ENCODE assay signal across 8 cellular contexts in the genomic region with DNA sequence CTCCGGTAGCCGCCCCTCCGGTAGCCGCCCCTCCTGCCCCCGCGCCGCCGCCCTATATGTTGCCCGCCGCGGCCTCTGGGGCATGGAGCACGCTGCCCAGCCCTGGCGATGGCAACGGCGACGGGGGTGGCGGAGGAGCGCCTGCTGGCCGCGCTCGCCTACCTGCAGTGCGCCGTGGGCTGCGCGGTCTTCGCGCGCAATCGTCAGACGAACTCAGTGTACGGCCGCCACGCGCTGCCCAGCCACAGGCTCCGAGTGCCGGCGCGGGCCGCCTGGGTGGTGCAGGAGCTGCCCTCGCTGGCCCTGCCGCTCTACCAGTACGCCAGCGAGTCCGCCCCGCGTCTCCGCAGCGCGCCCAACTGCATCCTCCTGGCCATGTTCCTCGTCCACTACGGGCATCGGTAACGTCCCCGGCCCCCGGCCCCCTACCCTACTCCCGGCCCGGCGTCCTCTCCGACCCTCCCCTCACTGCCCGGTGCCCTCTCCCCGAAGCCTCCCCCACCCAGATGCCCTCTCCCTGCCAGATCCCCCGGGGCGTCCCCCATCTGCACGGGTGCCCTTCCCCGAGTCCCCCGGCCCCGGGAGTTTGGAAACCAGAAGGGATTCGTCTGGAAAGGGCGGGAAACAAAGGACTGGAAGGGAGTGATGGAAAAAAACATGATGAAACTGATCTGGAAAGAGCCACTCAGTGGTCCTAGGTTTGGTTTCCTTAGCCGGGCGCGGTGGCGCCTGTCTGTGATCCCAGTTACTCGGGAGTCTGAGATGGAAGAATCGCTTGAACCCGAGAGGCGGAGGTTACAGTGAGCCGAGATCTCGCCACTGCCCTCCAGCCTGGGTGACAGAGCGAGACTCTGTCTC. TPM values are rescaled to one million over a fixed set of nuclear protein-coding genes. Genes with fewer than 3 reads are reported as not detected.
DNase-seq lines count a peak whose midpoint lies in the region; ATAC-seq and TF ChIP-seq lines count a peak whose summit lies in the region.

No MANE protein-coding gene starts in this region.

- TF ChIP-seq CTCF in VCaP (conservative IDR thresholded peaks at IDR 0.05) (0 out of 2 replicates have a peak, but pooled peaks have one; percentile 14), fibroblast of mammary gland (conservative IDR thresholded peaks at IDR 0.05; ENCODE audit: control insufficient read depth, insufficient read depth, low read depth, low read length) (no peak)

- POLR2A ChIA-PET in activated CD4-positive, alpha-beta T cell treated with anti-CD3 and anti-CD28 coated beads for 36 hours (lab: Charles Lee) = interaction anchor here (0.7 to 1.1 kb wide), 3 partner anchors 79 to 255 kb away, joined by 3 to 5 read pairs (median 3); a partner anchor contains a TSS
- POLR2A ChIA-PET in naive thymus-derived CD8-positive, alpha-beta T cell (lab: Charles Lee) = interaction anchor here (0.6 to 3.0 kb wide), 8 partner anchors 11 to 1236 kb away, joined by 3 to 18 read pairs (median 6); a partner anchor contains a TSS

- peak overlapping the region; percentile 99 for H3K4me3 Mint-ChIP-seq in activated CD4-positive, alpha-beta T cell treated with anti-CD3 and anti-CD28 coated beads for 36 hours
- H3K4me3 Mint-ChIP-seq in naive thymus-derived CD8-positive, alpha-beta T cell = peak overlapping the region; percentile 90 to 98 (median 94)

- ATAC-seq in activated CD4-positive, alpha-beta T cell treated with anti-CD3 and anti-CD28 coated beads for 36 hours = peak; percentile 54
- peak; percentile 46 for ATAC-seq in GM21737 (IDR thresholded peaks at IDR 0.05; ENCODE audit: unreplicated experiment)
- peak; percentile 61 to 72 for ATAC-seq in naive thymus-derived CD8-positive, alpha-beta T cell

- intact Hi-C loops in activated CD4-positive, alpha-beta T cell treated with anti-CD3 and anti-CD28 coated beads for 36 hours (cut with DNase I, micrococcal nuclease) = loop anchor here (1.0 to 5.0 kb wide), 10 partner anchors 80 to 1236 kb away; a partner anchor contains a TSS

- peak overlapping the region; percentile 99 for H3K27ac ChIP-seq in VCaP

- CTCF ChIA-PET in activated CD4-positive, alpha-beta T cell treated with anti-CD3 and anti-CD28 coated beads for 36 hours (lab: Charles Lee) = no interaction called here

- H3K27ac Mint-ChIP-seq in activated CD4-positive, alpha-beta T cell treated with anti-CD3 and anti-CD28 coated beads for 36 hours = peak overlapping the region; percentile 63
- H3K27ac Mint-ChIP-seq in naive thymus-derived CD8-positive, alpha-beta T cell = peak overlapping the region in 9 of 10 donors; percentile 53 to 99 (median 88)

- H3K27me3 Mint-ChIP-seq in activated CD4-positive, alpha-beta T cell treated with anti-CD3 and anti-CD28 coated beads for 36 hours = no peaks in the 10 kb centered on the region
- H3K27me3 Mint-ChIP-seq in naive thymus-derived CD8-positive, alpha-beta T cell = peaks cover 0 to 6% (median 0%) of the 10 kb centered on the region in 5 donors

- H3K4me3 ChIP-seq in fibroblast of mammary gland (ENCODE audit: control insufficient read depth, low read depth, low read length) = peak overlapping the region; percentile 94

- H3K4me1 Mint-ChIP-seq in activated CD4-positive, alpha-beta T cell treated with anti-CD3 and anti-CD28 coated beads for 36 hours = peaks cover 34% of the 10 kb centered on the region
- peaks cover 20 to 57% (median 47%) of the 10 kb centered on the region in 4 donors for H3K4me1 Mint-ChIP-seq in naive thymus-derived CD8-positive, alpha-beta T cell

- H3K36me3 Mint-ChIP-seq in activated CD4-positive, alpha-beta T cell treated with anti-CD3 and anti-CD28 coated beads for 36 hours (ENCODE audit: low read depth) = peaks cover 36% of the 10 kb centered on the region
- peaks cover 0 to 28% (median 6%) of the 10 kb centered on the region in 3 donors for H3K36me3 Mint-ChIP-seq in naive thymus-derived CD8-positive, alpha-beta T cell

- no peaks in the 10 kb centered on the region for H3K9me3 Mint-ChIP-seq in activated CD4-positive, alpha-beta T cell treated with anti-CD3 and anti-CD28 coated beads for 36 hours (ENCODE audit: low read depth)
- H3K9me3 Mint-ChIP-seq in naive thymus-derived CD8-positive, alpha-beta T cell = no peaks in the 10 kb centered on the region

- no peak for DNase-seq in activated CD4-positive, alpha-beta T cell treated with anti-CD3 and anti-CD28 coated beads for 36 hours
- no peak for DNase-seq in activated CD4-positive, alpha-beta T cell treated with anti-CD3 and anti-CD28 coated beads for 4 hours
- peak; percentile 24 for DNase-seq in HuH-7 (ENCODE audit: low spot score)
- no peak for DNase-seq in fibroblast of mammary gland (ENCODE audit: low read depth)
- DNase-seq in naive thymus-derived CD8-positive, alpha-beta T cell = peak in 2 of 10 donors; percentile 6 to 28
- no peak for DNase-seq in SKM-1 (lab: John Stamatoyannopoulos, UW; ENCODE audit: unreplicated experiment)

RNA-seq across cellular contexts. Expression of a gene that starts 0.5 kb away (rescaled TPM):
- 10 to 100 TPM in 1 of 2 experiments, 1 to 10 TPM in 1; 7.6 to 11.1 TPM for total RNA-seq in activated CD4-positive, alpha-beta T cell treated with anti-CD3 and anti-CD28 coated beads for 36 hours
- total RNA-seq in naive thymus-derived CD8-positive, alpha-beta T cell = 1 to 10 TPM; 9.0 to 9.4 TPM
- 1 to 10 TPM; 4.3 to 6.8 (median 4.4) TPM for polyA plus RNA-seq in naive thymus-derived CD8-positive, alpha-beta T cell

RNA-seq across cellular contexts. Expression of a gene that starts 0.9 kb away (rescaled TPM):
- 10 to 100 TPM; 91.1 to 97.1 TPM for total RNA-seq in activated CD4-positive, alpha-beta T cell treated with anti-CD3 and anti-CD28 coated beads for 36 hours
- total RNA-seq in naive thymus-derived CD8-positive, alpha-beta T cell = 10 to 100 TPM; 84.6 to 86.5 TPM
- 10 to 100 TPM; 18.3 to 48.7 (median 27.8) TPM for polyA plus RNA-seq in naive thymus-derived CD8-positive, alpha-beta T cell
